12 cellular contexts compared by ENCODE assay signal in the genomic region with DNA sequence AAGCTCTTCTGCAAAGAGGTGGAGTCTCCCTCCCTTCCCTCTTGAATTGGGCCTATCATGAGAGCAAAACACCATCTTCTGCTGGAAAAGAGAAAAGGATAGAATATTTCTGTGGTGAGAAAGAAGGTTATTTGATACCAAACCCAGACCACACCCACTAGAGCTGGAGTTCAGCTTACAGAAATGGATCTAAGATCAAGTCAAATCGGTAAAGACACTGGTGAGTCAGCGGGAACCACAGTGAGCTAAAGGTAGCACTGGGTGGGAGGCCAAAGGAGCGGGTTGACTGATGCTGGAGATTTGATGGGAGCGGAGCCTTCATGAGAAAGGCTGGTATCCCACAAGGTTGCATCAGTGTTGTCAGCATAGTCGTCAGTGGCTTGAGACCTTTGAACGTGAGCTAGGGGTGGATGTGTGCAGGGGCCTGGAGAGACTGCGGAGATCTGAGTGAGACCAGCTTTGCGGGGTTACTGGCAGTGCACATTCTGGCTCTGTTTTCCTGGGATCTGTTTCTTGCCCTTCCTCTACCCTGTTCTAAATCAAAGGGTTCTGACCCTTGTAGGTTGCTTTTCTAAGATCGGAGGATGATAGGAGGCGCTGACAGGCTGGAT.
DNase-seq lines count a peak whose midpoint lies in the region; ATAC-seq and TF ChIP-seq lines count a peak whose summit lies in the region.
"Had no signal": no experiment of that assay in that cellular context is flagged by ENCODE, and none has a peak within 500 bp of the region (broad histone marks: within the 10 kb centered on the region; RNA-seq: fewer than 3 reads in every experiment).

No MANE protein-coding gene starts in this region.

- ATAC-seq in HG03097 (IDR thresholded peaks at IDR 0.05; ENCODE audit: low FRiP score, unreplicated experiment) = no peak

- TF ChIP-seq CTCF in nephron progenitor cell (IDR thresholded peaks at IDR 0.05) (no peak), suprapubic skin (IDR thresholded peaks at IDR 0.05) (no peak)

- peak overlapping the region; percentile 31 for H3K4me3 Mint-ChIP-seq in nephron progenitor cell

- H3K4me1 ChIP-seq in suprapubic skin = no peaks in the 10 kb centered on the region
- H3K4me1 ChIP-seq: parathyroid adenoma had no signal

- H3K9me3 ChIP-seq in suprapubic skin = no peaks in the 10 kb centered on the region

- no peak overlapping the region for H3K4me3 ChIP-seq in suprapubic skin
- H3K4me3 ChIP-seq: lung had no signal

- H3K4me1 Mint-ChIP-seq in nephron progenitor cell = peaks cover 44% of the 10 kb centered on the region

- peaks cover 10% of the 10 kb centered on the region for H3K27me3 Mint-ChIP-seq in nephron progenitor cell (ENCODE audit: low read depth, poor library complexity)

- no peak overlapping the region for H3K27ac ChIP-seq in suprapubic skin
- H3K27ac ChIP-seq: parathyroid adenoma had no signal

- no peak for TF ChIP-seq EP300 in suprapubic skin (IDR thresholded peaks at IDR 0.05)

- H3K27me3 ChIP-seq in suprapubic skin = no peaks in the 10 kb centered on the region

- DNase-seq in EH (ENCODE audit: low read depth) (peak; percentile 48), HT1080 (ENCODE audit: low read depth) (peak; percentile 99), brain pericyte (ENCODE audit: low read depth, low spot score) (peak; percentile 31), nephron progenitor cell (no peak), GM19240 (ENCODE audit: insufficient read length, low spot score) (no peak), suprapubic skin (ENCODE audit: low spot score in 2 of 2) (no peak)
- DNase-seq: amniotic stem cell; effector memory CD4-positive, alpha-beta T cell; hippocampal formation had no signal

- no peaks in the 10 kb centered on the region for H3K36me3 ChIP-seq in suprapubic skin

- H3K27ac Mint-ChIP-seq in nephron progenitor cell = peak overlapping the region; percentile 96

- no peaks in the 10 kb centered on the region for H3K36me3 Mint-ChIP-seq in nephron progenitor cell (ENCODE audit: low read depth)

- no peaks in the 10 kb centered on the region for H3K9me3 Mint-ChIP-seq in nephron progenitor cell

- TF ChIP-seq POLR2A in suprapubic skin (IDR thresholded peaks at IDR 0.05) = no peak

- 88% methylated on average over 10 of the region's 10 CpGs for WGBS in suprapubic skin

Comparison
In these comparisons a context has a peak if more than half of its experiments do, and no peak if none do; other contexts are left out.
1. DNase-seq: peak in EH (single experiment), HT1080 (single experiment) and brain pericyte (single experiment); none in nephron progenitor cell (single experiment), GM19240 (single experiment) and suprapubic skin (0 of 2).